Comparison of ENCODE assay signal across 1 cellular context in the genomic region with DNA sequence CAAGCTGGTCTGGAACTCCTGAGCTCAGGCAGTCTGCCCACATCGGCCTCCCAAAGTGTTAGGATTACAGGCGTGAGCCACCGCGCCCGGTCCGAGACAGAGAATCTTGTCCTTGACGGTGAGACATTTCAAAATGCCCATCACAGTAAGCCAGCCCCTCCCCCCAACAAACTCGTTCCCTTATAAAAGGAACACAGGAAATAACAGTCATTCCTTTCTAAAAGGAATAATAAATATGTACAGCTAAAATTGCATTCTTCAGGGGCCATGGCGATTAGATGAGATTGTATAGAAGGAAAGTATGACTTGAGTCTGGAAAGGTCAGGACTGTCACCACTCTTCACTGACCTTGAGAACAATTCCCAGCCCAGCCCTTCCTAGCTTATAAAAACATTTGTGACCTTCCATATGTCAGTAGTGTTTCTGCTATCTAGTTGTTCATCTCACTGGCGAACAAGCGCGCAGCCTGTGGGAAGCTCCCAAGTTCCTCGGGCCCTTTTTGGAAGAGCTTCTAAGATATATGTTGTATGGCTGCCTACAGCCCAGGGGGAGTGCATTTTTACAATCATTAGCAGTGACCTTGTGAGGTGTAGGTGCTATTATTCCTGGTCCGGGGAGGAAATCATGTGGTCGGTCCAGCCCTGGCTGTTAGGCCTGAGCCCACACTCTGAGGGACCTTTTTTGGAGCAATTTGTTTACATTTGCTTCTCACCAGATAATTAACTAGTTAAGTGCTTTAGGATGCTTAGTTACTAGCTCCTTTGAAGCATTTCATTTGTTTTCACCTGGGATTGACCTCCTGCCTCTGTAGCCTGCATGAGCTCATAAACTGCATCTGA.
A peak's percentile ranks its signal among the peaks of the same experiment; 100 is the strongest.
TF ChIP-seq lines count a peak whose summit lies in the region.

No MANE protein-coding gene starts in this region.

TF ChIP-seq in endothelial cell of umbilical vein, 7 proteins besides CTCF, POLR2A, EP300 and RAD21:
- TF ChIP-seq POLR2AphosphoS5 (IDR thresholded peaks at IDR 0.05; ENCODE audit: insufficient read depth, low read depth, low read length) (peak; percentile 84), GATA2 (IDR thresholded peaks at IDR 0.05; ENCODE audit: insufficient read depth, insufficient read length, low read depth, low read length) (peak; percentile 95), FOS (IDR thresholded peaks at IDR 0.05; ENCODE audit: borderline replicate concordance, insufficient read depth, low read length) (peak; percentile 60), JUN (IDR thresholded peaks at IDR 0.05; ENCODE audit: borderline replicate concordance, insufficient read depth, insufficient read length, low read depth) (peak; percentile 87), EZH2 (IDR thresholded peaks at IDR 0.05; ENCODE audit: borderline replicate concordance, low read depth, low read length, severe bottlenecking) (no peak)
- TF ChIP-seq, protein P1, sequence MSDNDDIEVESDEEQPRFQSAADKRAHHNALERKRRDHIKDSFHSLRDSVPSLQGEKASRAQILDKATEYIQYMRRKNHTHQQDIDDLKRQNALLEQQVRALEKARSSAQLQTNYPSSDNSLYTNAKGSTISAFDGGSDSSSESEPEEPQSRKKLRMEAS (IDR thresholded peaks at IDR 0.05; ENCODE audit: insufficient read depth, insufficient read length), result no peak
